Comparison of ENCODE assay signal across 36 cellular contexts in genomic region chr12:117707861-117708260, GRCh38.
"Had no signal": no experiment of that assay in that cellular context is flagged by ENCODE, and none has a peak within 500 bp of the region (broad histone marks: within the 10 kb centered on the region; RNA-seq: fewer than 3 reads in every experiment).

No MANE protein-coding gene starts in this region.

- H3K27me3 ChIP-seq: MG63 had no signal

- H3K36me3 ChIP-seq: MG63 had no signal

- DNase-seq: Karpas-422, Kasumi-1, MG63, MM.1S, MV-4-11, NCI-H1048, NCI-H1092, NCI-H1092 treated with DMSO at 0.1 percent for 48 hours, NCI-H1105, NCI-H1105 treated with DMSO at 0.1 percent for 48 hours, NCI-H1417, NCI-H1417 treated with DMSO at 0.1 percent for 48 hours, NCI-H1436, NCI-H1436 treated with DMSO at 0.1 percent for 48 hours, NCI-H146, NCI-H1694, NCI-H1694 treated with DMSO at 0.1 percent for 48 hours, NCI-H187, NCI-H187 treated with DMSO at 0.1 percent for 48 hours, NCI-H1930, NCI-H2029, NCI-H2029 treated with DMSO at 0.1 percent for 48 hours, NCI-H2081, NCI-H2081 treated with DMSO at 0.1 percent for 48 hours, NCI-H2107, NCI-H2171, NCI-H2171 treated with DMSO at 0.1 percent for 48 hours, NCI-H2227 treated with DMSO at 0.1 percent for 48 hours, NCI-H226, NCI-H345, NCI-H446, NCI-H446 treated with DMSO at 0.1 percent for 48 hours, NCI-H510A, NCI-H510A treated with DMSO at 0.1 percent for 48 hours, NCI-H524, NCI-H524 treated with DMSO at 0.1 percent for 48 hours had no signal

- H3K9me3 ChIP-seq: MG63 had no signal

- H3K4me3 ChIP-seq: MG63 had no signal
